17 cellular contexts compared by ENCODE assay signal in the genomic region with DNA sequence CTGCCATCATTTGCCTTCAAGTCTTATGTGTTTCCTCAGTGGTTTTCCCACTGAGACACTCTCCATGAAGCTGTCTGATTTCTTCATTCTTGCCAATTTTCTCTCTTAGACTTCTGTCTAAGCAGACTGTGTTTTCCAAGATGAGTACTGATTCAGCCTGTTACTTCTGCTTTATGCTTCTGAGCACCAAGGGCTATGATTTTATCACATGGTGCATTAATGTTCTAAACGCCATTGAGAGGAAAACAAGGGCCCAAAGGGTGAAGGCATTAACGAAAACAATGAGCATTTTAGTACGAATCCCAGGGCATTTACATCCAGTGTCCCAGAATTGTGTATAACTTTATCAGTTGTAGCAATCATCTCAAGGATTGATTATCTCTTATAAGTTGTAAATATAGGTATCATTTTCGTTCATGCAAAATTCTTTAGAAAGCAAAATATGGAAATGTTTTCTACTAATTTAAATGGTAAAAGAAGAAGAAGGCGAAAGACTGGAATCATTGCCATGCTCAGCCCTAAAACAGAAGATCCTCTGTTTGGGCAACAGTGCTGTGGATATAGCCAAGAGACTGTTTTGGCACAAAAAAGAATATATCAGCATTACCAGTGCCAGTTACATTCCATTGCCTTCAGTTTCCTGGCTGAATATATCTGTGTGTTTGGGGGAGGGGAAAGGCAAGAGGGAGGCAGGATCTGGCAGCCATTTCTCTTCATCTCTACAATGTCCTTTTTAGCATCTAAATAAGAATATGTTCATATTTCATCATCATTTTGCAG.
DNase-seq lines count a peak whose midpoint lies in the region; ATAC-seq, FAIRE-seq and TF ChIP-seq lines count a peak whose summit lies in the region.
"Had no signal": no experiment of that assay in that cellular context is flagged by ENCODE, and none has a peak within 500 bp of the region (broad histone marks: within the 10 kb centered on the region; RNA-seq: fewer than 3 reads in every experiment).

No MANE protein-coding gene starts in this region.

- no peak for DNase-seq in H54 (ENCODE audit: insufficient read length, low spot score)
- peak; percentile 69 for DNase-seq in putamen (ENCODE audit: low spot score)
- DNase-seq in T-helper 1 cell, result no peak
- DNase-seq in stimulated activated naive CD4-positive, alpha-beta T cell (lab: John Stamatoyannopoulos, UW), result no peak
- no peak for DNase-seq in MV-4-11 (lab: John Stamatoyannopoulos, UW)
- DNase-seq: Calu3, DMS79 treated with DMSO at 0.1 percent for 48 hours, GDM1, KG1, NCI-H1092 treated with DMSO at 0.1 percent for 48 hours, NCI-H187 treated with DMSO at 0.1 percent for 48 hours had no signal

- H3K27me3 ChIP-seq in layer of hippocampus (ENCODE audit: control insufficient read depth, insufficient read depth, low read length), result no peaks in the 10 kb centered on the region

- H3K27ac ChIP-seq in cingulate gyrus (ENCODE audit: low read depth, low read length), result peak overlapping the region; percentile 30
- peak overlapping the region; percentile 55 for H3K27ac ChIP-seq in layer of hippocampus (ENCODE audit: low read depth, low read length)
- H3K27ac ChIP-seq: A549 had no signal

- FAIRE-seq in H54 (lab: Jason Lieb, UNC), result peak; percentile 6
- FAIRE-seq: A549, GM12892 had no signal

- TF ChIP-seq POLR2A in H54 (IDR thresholded peaks at IDR 0.05; ENCODE audit: low read depth, low read length), result no peak

- no peak for ATAC-seq in HG02571 (IDR thresholded peaks at IDR 0.05; ENCODE audit: unreplicated experiment)
- ATAC-seq: A549, Right ventricle myocardium inferior had no signal
